ENCODE assay signal across 8 cellular contexts in genomic region chr13:50512602-50513527, GRCh38.
DNase-seq lines count a peak whose midpoint lies in the region; ATAC-seq, FAIRE-seq and TF ChIP-seq lines count a peak whose summit lies in the region.

No MANE protein-coding gene starts in this region.

- H2BK120ac ChIP-seq in H1 (replicated peaks; ENCODE audit: low read depth, low read length) = no peak overlapping the region

- no peak overlapping the region for H3K4me3 Mint-ChIP-seq in naive B cell

- no peak overlapping the region for H3K56ac ChIP-seq in H1 (replicated peaks; ENCODE audit: insufficient read length, low read depth, low read length)

- TF ChIP-seq POLR2A in H1 (IDR thresholded peaks at IDR 0.05; ENCODE audit: control extremely low read depth in 1 of 2, low read depth in 2 of 2, low read length in 2 of 2) = no peak
- TF ChIP-seq POLR2A in thyroid gland (IDR thresholded peaks at IDR 0.05) = no peak

- no peak for FAIRE-seq in H1 (lab: Jason Lieb, UNC)

- no peak overlapping the region for H3K4ac ChIP-seq in H1 (replicated peaks; ENCODE audit: insufficient read length, low read depth, low read length)

- H3K4me3 ChIP-seq in H1 (ENCODE audit: extremely low read depth in 1 of 4, insufficient read depth in 2 of 4, low read depth in 3 of 4, low read length in 4 of 4) (no peak overlapping the region), thyroid gland (replicated peaks in 1 of 3) (no peak overlapping the region), WERI-Rb-1 (ENCODE audit: low read depth, low read length) (no peak overlapping the region)

- peak overlapping the region in 1 of 6 donors; percentile 83 for H3K27ac Mint-ChIP-seq in naive B cell

- no peaks in the 10 kb centered on the region for H3K79me2 ChIP-seq in H1 (ENCODE audit: control insufficient read depth in 1 of 2, insufficient read depth in 2 of 2, low read length in 2 of 2)

- H3K79me1 ChIP-seq in H1 (ENCODE audit: low read depth, low read length) = no peaks in the 10 kb centered on the region

- H3K9ac ChIP-seq in H1 (replicated peaks in 1 of 4; ENCODE audit: extremely low read depth in 1 of 4, low read depth in 3 of 4, low read length in 3 of 4) = no peak overlapping the region

- H3K27me3 ChIP-seq in H1 (replicated peaks in 1 of 4; ENCODE audit: control insufficient read depth in 3 of 4, extremely low read depth in 1 of 4, insufficient read depth in 3 of 4, low read length in 3 of 4) (no peaks in the 10 kb centered on the region), thyroid gland (no peaks in the 10 kb centered on the region), WERI-Rb-1 (ENCODE audit: insufficient read depth, low read depth, severe bottlenecking) (no peaks in the 10 kb centered on the region)

- DNase-seq in DMS79 treated with DMSO at 0.1 percent for 48 hours (lab: John Stamatoyannopoulos, UW) = peak; percentile 39
- peak; percentile 69 for DNase-seq in GM20000 (ENCODE audit: low spot score)
- peak; percentile 79 for DNase-seq in HT-29 (ENCODE audit: low spot score)
- peak; percentile 35 for DNase-seq in activated CD4-positive, CD25-positive, alpha-beta regulatory T cell treated with anti-CD3 and anti-CD28 coated beads, Interleukin-2, amount 50 U/mL, for 72 hours
- no peak for DNase-seq in H1 (ENCODE audit: low read depth in 1 of 2, low spot score in 2 of 2)
- peak; percentile 60 for DNase-seq in naive B cell
- peak; percentile 61 to 70 for DNase-seq in thyroid gland
- no peak for DNase-seq in WERI-Rb-1

- H3K9me3 ChIP-seq in H1 (ENCODE audit: insufficient read depth in 2 of 2, low read depth in 1 of 2, low read length in 1 of 2) (peaks cover 16 to 17% of the 10 kb centered on the region in 2 experiments), thyroid gland (no peaks in the 10 kb centered on the region), WERI-Rb-1 (ENCODE audit: severe bottlenecking) (no peaks in the 10 kb centered on the region)

- no peak for TF ChIP-seq RAD21 in H1 (IDR thresholded peaks at IDR 0.05 in 1 of 2, conservative IDR thresholded peaks at IDR 0.05 in 1 of 2; ENCODE audit: low read depth in 2 of 2, low read length in 2 of 2)

- no peak for TF ChIP-seq EP300 in H1 (IDR thresholded peaks at IDR 0.05; ENCODE audit: borderline replicate concordance in 1 of 2, low read depth in 2 of 2, low read length in 2 of 2)

- CTCF ChIA-PET in H1 (lab: Charles Lee; ENCODE audit: partially characterized antibody) = interaction anchor here (1.2 to 1.4 kb wide), 2 partner anchors 36 to 288 kb away, joined by 3 to 5 read pairs; no protein-coding TSS in a partner anchor

- no peak overlapping the region for H3K14ac ChIP-seq in H1 (ENCODE audit: insufficient read length)

- H2BK15ac ChIP-seq in H1 (ENCODE audit: low read length) = no peak overlapping the region

- no peaks in the 10 kb centered on the region for H3K23me2 ChIP-seq in H1 (ENCODE audit: low read depth, low read length)

- H2AFZ ChIP-seq in H1 (ENCODE audit: low read length) = peak overlapping the region; percentile 20; the same call in 1 of the 2 replicates

- no peak overlapping the region; the same call in 1 of the 2 replicates for H2BK5ac ChIP-seq in H1 (ENCODE audit: low read depth, low read length)

- H4K8ac ChIP-seq in H1 (ENCODE audit: extremely low read depth, insufficient read depth, low read length) = no peak overlapping the region

- no peak overlapping the region for H2AK5ac ChIP-seq in H1 (ENCODE audit: low read depth, low read length)

- TF ChIP-seq CTCF in GM20000 (IDR thresholded peaks at IDR 0.05; ENCODE audit: extremely low read depth, missing control alignments) = no peak
- TF ChIP-seq CTCF in H1 (IDR thresholded peaks at IDR 0.05; ENCODE audit: control extremely low read depth in 1 of 3, insufficient read depth in 1 of 3, low read depth in 1 of 3, low read length in 3 of 3) = no peak
- peak in 2 of 6 experiments; percentile 30 to 51 for TF ChIP-seq CTCF in thyroid gland (IDR thresholded peaks at IDR 0.05)
- TF ChIP-seq CTCF in WERI-Rb-1 (IDR thresholded peaks at IDR 0.05; ENCODE audit: low read depth, low read length) = no peak

- no peak overlapping the region for H2BK12ac ChIP-seq in H1 (ENCODE audit: low read depth, low read length)

- peaks cover 0 to 3% (median 0%) of the 10 kb centered on the region in 4 experiments; a peak in 1 of 8 replicates for H3K36me3 ChIP-seq in H1 (ENCODE audit: control insufficient read depth in 2 of 4, insufficient read depth in 4 of 4, low read length in 3 of 4)
- H3K36me3 ChIP-seq in thyroid gland = no peaks in the 10 kb centered on the region
- H3K36me3 ChIP-seq in WERI-Rb-1 = no peaks in the 10 kb centered on the region

- peaks cover 4 to 6% (median 5%) of the 10 kb centered on the region in 3 donors for H3K4me1 Mint-ChIP-seq in naive B cell

- no peak overlapping the region for H3K23ac ChIP-seq in H1 (ENCODE audit: insufficient read length)

- peaks cover 0 to 6% (median 0%) of the 10 kb centered on the region in 7 donors for H3K9me3 Mint-ChIP-seq in naive B cell

- H3K4me2 ChIP-seq in H1 (ENCODE audit: insufficient read depth in 1 of 2, low read depth in 2 of 2, low read length in 2 of 2) = no peak overlapping the region

- ATAC-seq in naive B cell (ENCODE audit: low read depth in 2 of 2) = peak; percentile 74 to 82

- POLR2A ChIA-PET in H1 (lab: Charles Lee; ENCODE audit: partially characterized antibody) = no interaction called here

- H3K27ac ChIP-seq in H1 (ENCODE audit: low read depth, low read length) = no peak overlapping the region
- H3K27ac ChIP-seq in thyroid gland = peak overlapping the region; percentile 75 to 86 (median 77)
- H3K27ac ChIP-seq in WERI-Rb-1 = no peak overlapping the region

- no peak overlapping the region for H4K5ac ChIP-seq in H1 (ENCODE audit: insufficient read length, low read depth, low read length)

- H3K27me3 Mint-ChIP-seq in naive B cell = no peaks in the 10 kb centered on the region

- H3K36me3 Mint-ChIP-seq in naive B cell = no peaks in the 10 kb centered on the region

- intact Hi-C loops in thyroid gland (cut with DNase I) = no loop called here

- H2BK20ac ChIP-seq in H1 (ENCODE audit: low read length) = no peak overlapping the region

- no peak overlapping the region for H4K91ac ChIP-seq in H1 (replicated peaks; ENCODE audit: insufficient read length, low read length)

- H3K4me1 ChIP-seq in H1 (replicated peaks in 1 of 4; ENCODE audit: control insufficient read depth in 3 of 4, insufficient read depth in 4 of 4, low read length in 3 of 4) (no peaks in the 10 kb centered on the region), thyroid gland (peaks cover 14 to 21% of the 10 kb centered on the region in 2 donors)

- WGBS in H1 (ENCODE audit: extremely low coverage in 1 of 2, insufficient coverage in 1 of 2, insufficient read length in 1 of 2, insufficient replicate concordance in 2 of 2, low coverage in 1 of 2, low lambda C conversion rate in 2 of 2, missing lambda C conversion rate in 1 of 2), 2 experiments = 84% methylated on average over 12 of the region's 12 CpGs; no CpG with 5 or more reads in 1 of the 2 experiments
- 12 to 14% methylated on average over 12 of the region's 12 CpGs for WGBS in thyroid gland, 2 donors

- no peaks in the 10 kb centered on the region for H4K20me1 ChIP-seq in H1 (replicated peaks in 1 of 2; ENCODE audit: control insufficient read depth in 1 of 2, insufficient read depth in 2 of 2, low read length in 2 of 2)

- H3K18ac ChIP-seq in H1 (ENCODE audit: extremely low read depth, low read length) = no peak overlapping the region

TF ChIP-seq in H1, 55 proteins besides CTCF, POLR2A, EP300 and RAD21:
- TF ChIP-seq JUND (IDR thresholded peaks at IDR 0.05; ENCODE audit: low read length) (no peak), BACH1 (IDR thresholded peaks at IDR 0.05; ENCODE audit: low read length) (no peak), E2F6 (IDR thresholded peaks at IDR 0.05) (no peak), ASH2L (IDR thresholded peaks at IDR 0.05; ENCODE audit: low read length) (no peak), ZNF274 (IDR thresholded peaks at IDR 0.05; ENCODE audit: borderline replicate concordance, extremely low read depth, low read length) (no peak), HDAC6 (IDR thresholded peaks at IDR 0.05; ENCODE audit: low read depth, low read length) (no peak), MAX (IDR thresholded peaks at IDR 0.05) (no peak), CTBP2 (IDR thresholded peaks at IDR 0.05; ENCODE audit: borderline replicate concordance, insufficient read depth, insufficient read length, low read length) (no peak), NANOG (IDR thresholded peaks at IDR 0.05; ENCODE audit: insufficient read depth, low read depth, low read length, poor library complexity, severe bottlenecking) (no peak), SP2 (IDR thresholded peaks at IDR 0.05; ENCODE audit: low read length) (no peak), KDM1A (IDR thresholded peaks at IDR 0.05; ENCODE audit: borderline replicate concordance, low read length) (no peak)
TF ChIP-seq in H1: peak in this region for 0.

Comparison
In these comparisons a context has a peak if more than half of its experiments do, and no peak if none do; other contexts are left out.
1. DNase-seq: peak in DMS79 treated with DMSO at 0.1 percent for 48 hours (single experiment), GM20000 (single experiment), HT-29 (single experiment), activated CD4-positive, CD25-positive, alpha-beta regulatory T cell treated with anti-CD3 and anti-CD28 coated beads, Interleukin-2, amount 50 U/mL, for 72 hours (single experiment), naive B cell (single experiment) and thyroid gland (2 of 2); none in H1 (0 of 2) and WERI-Rb-1 (single experiment).
2. H3K27ac ChIP-seq: peak in thyroid gland (3 of 3); none in H1 (single experiment) and WERI-Rb-1 (single experiment).